11 cellular contexts compared by ENCODE assay signal in genomic region chr6:88662163-88662580, GRCh38.
DNase-seq lines count a peak whose midpoint lies in the region; ATAC-seq, FAIRE-seq and TF ChIP-seq lines count a peak whose summit lies in the region.
"Had no signal": no experiment of that assay in that cellular context is flagged by ENCODE, and none has a peak within 500 bp of the region (broad histone marks: within the 10 kb centered on the region; RNA-seq: fewer than 3 reads in every experiment).

No MANE protein-coding gene starts in this region.

- H3K4me1 Mint-ChIP-seq in activated CD4-positive, alpha-beta T cell treated with anti-CD3 and anti-CD28 coated beads, Interleukin-2, amount 10 ng/mL, durations not matched to agents 24 days and 14 days = peaks cover 6% of the 10 kb centered on the region
- H3K4me1 Mint-ChIP-seq in mesothelial cell of epicardium = no peaks in the 10 kb centered on the region

- H3K36me3 ChIP-seq in OCI-LY3 (replicated peaks; ENCODE audit: low read depth, low read length) = peaks cover 18% of the 10 kb centered on the region
- no peaks in the 10 kb centered on the region for H3K36me3 ChIP-seq in kidney (ENCODE audit: control insufficient read depth in 1 of 2, insufficient read depth in 2 of 2, low read length in 2 of 2)

- H3K27ac ChIP-seq in OCI-LY3 (ENCODE audit: low read length) (peak overlapping the region; percentile 79), kidney (ENCODE audit: low read depth in 2 of 2, low read length in 2 of 2) (no peak overlapping the region)
- H3K27ac ChIP-seq: SK-N-MC had no signal

- ATAC-seq in GM19438 (IDR thresholded peaks at IDR 0.05; ENCODE audit: low read depth, unreplicated experiment) (peak; percentile 81), HG03097 (IDR thresholded peaks at IDR 0.05; ENCODE audit: low FRiP score, unreplicated experiment) (peak; percentile 49)

- intact Hi-C loops in kidney (cut with DNase I) = no loop called here
- intact Hi-C loops in activated CD4-positive, alpha-beta T cell treated with anti-CD3 and anti-CD28 coated beads, Interleukin-2, amount 10 ng/mL, durations not matched to agents 24 days and 14 days (cut with micrococcal nuclease) = no loop called here

- in situ Hi-C loops in ACHN (cut with HindIII; ENCODE audit: low pct_ligation_motif_present, low pct_unique_long_range_greater_than_20kb, low sequenced_read_pairs) = no loop called here

- peak; percentile 81 for DNase-seq in ACHN
- DNase-seq in kidney = no peak
- no peak for DNase-seq in activated CD4-positive, alpha-beta T cell treated with anti-CD3 and anti-CD28 coated beads, Interleukin-2, amount 10 ng/mL, durations not matched to agents 24 days and 14 days
- DNase-seq in HEK293T (ENCODE audit: extremely low spot score) = no peak
- DNase-seq in mesothelial cell of epicardium (ENCODE audit: low spot score in 2 of 2, unreplicated experiment in 2 of 2) = no peak
- DNase-seq: activated naive CD8-positive, alpha-beta T cell treated with anti-CD3 and anti-CD28 coated beads, Interleukin-2, amount 50 U/mL, for 24 hours; NCI-H2081 treated with DMSO at 0.1 percent for 48 hours had no signal

- H3K79me2 ChIP-seq in OCI-LY3 (ENCODE audit: low read length) = no peaks in the 10 kb centered on the region

- peaks cover 30% of the 10 kb centered on the region for H3K9me3 Mint-ChIP-seq in activated CD4-positive, alpha-beta T cell treated with anti-CD3 and anti-CD28 coated beads, Interleukin-2, amount 10 ng/mL, durations not matched to agents 24 days and 14 days
- H3K9me3 Mint-ChIP-seq in mesothelial cell of epicardium = peaks cover 57% of the 10 kb centered on the region

- no peak overlapping the region for H2AFZ ChIP-seq in OCI-LY3 (ENCODE audit: low read depth, low read length)

- H3K4me1 ChIP-seq in OCI-LY3 (ENCODE audit: low read length) (peaks cover 37% of the 10 kb centered on the region), kidney (ENCODE audit: control insufficient read depth in 1 of 2, insufficient read depth in 1 of 2, low read depth in 1 of 2, low read length in 2 of 2) (no peaks in the 10 kb centered on the region)

- H3K4me2 ChIP-seq in OCI-LY3 (ENCODE audit: low read length) = peak overlapping the region; percentile 89

- no peaks in the 10 kb centered on the region for H4K20me1 ChIP-seq in OCI-LY3 (ENCODE audit: insufficient read depth, low read length)

- peaks cover 9% of the 10 kb centered on the region for H3K9me3 ChIP-seq in OCI-LY3 (ENCODE audit: insufficient read depth, low read length)
- H3K9me3 ChIP-seq in kidney (ENCODE audit: control insufficient read depth in 1 of 2, low read length in 2 of 2) = peaks cover 2 to 14% of the 10 kb centered on the region in 2 donors

- no peak for FAIRE-seq in kidney (lab: Jason Lieb, UNC)

- H3K27me3 ChIP-seq in OCI-LY3 (ENCODE audit: low read depth, low read length) = no peaks in the 10 kb centered on the region

- H3K27ac Mint-ChIP-seq in activated CD4-positive, alpha-beta T cell treated with anti-CD3 and anti-CD28 coated beads, Interleukin-2, amount 10 ng/mL, durations not matched to agents 24 days and 14 days = no peak overlapping the region
- H3K27ac Mint-ChIP-seq in mesothelial cell of epicardium = no peak overlapping the region

- peaks cover 21% of the 10 kb centered on the region for H3K36me3 Mint-ChIP-seq in activated CD4-positive, alpha-beta T cell treated with anti-CD3 and anti-CD28 coated beads, Interleukin-2, amount 10 ng/mL, durations not matched to agents 24 days and 14 days (ENCODE audit: low read depth)
- H3K36me3 Mint-ChIP-seq in mesothelial cell of epicardium = peaks cover 67% of the 10 kb centered on the region

- H3K27me3 Mint-ChIP-seq in activated CD4-positive, alpha-beta T cell treated with anti-CD3 and anti-CD28 coated beads, Interleukin-2, amount 10 ng/mL, durations not matched to agents 24 days and 14 days = no peaks in the 10 kb centered on the region
- H3K27me3 Mint-ChIP-seq in mesothelial cell of epicardium (ENCODE audit: low read depth) = no peaks in the 10 kb centered on the region
- H3K27me3 Mint-ChIP-seq: activated naive CD8-positive, alpha-beta T cell treated with anti-CD3 and anti-CD28 coated beads, Interleukin-2, amount 50 U/mL, for 24 hours had no signal

- POLR2A ChIA-PET in HEK293T (lab: Yijun Ruan, JAX) = no interaction called here

- H3K4me3 Mint-ChIP-seq in activated CD4-positive, alpha-beta T cell treated with anti-CD3 and anti-CD28 coated beads, Interleukin-2, amount 10 ng/mL, durations not matched to agents 24 days and 14 days = no peak overlapping the region
- H3K4me3 Mint-ChIP-seq in mesothelial cell of epicardium = no peak overlapping the region

- H3K9ac ChIP-seq in OCI-LY3 (ENCODE audit: low read length) = peak overlapping the region; percentile 27; the same call in 1 of the 2 replicates
- H3K9ac ChIP-seq in kidney (ENCODE audit: low read length in 2 of 2) = no peak overlapping the region

- CTCF ChIA-PET in HEK293T (lab: Yijun Ruan, JAX) = no interaction called here

- TF ChIP-seq CTCF in OCI-LY3 (IDR thresholded peaks at IDR 0.05; ENCODE audit: low read depth, low read length) (no peak), kidney (IDR thresholded peaks at IDR 0.05; ENCODE audit: borderline replicate concordance, extremely low read depth, insufficient read depth) (no peak), mesothelial cell of epicardium (IDR thresholded peaks at IDR 0.05; ENCODE audit: unreplicated experiment) (no peak)

- H3K4me3 ChIP-seq in OCI-LY3 (ENCODE audit: low read length) = peak overlapping the region; percentile 76
- no peak overlapping the region for H3K4me3 ChIP-seq in kidney (ENCODE audit: low read length in 2 of 2)
- H3K4me3 ChIP-seq: SK-N-MC had no signal

TF ChIP-seq in HEK293T, 16 proteins besides CTCF, POLR2A, EP300 and RAD21:
- TF ChIP-seq PKNOX1 (IDR thresholded peaks at IDR 0.05) = no peak
- no peak for TF ChIP-seq ARNT (IDR thresholded peaks at IDR 0.05)
- TF ChIP-seq HDGF (IDR thresholded peaks at IDR 0.05; ENCODE audit: borderline replicate concordance) = no peak
- no peak for TF ChIP-seq L3MBTL2 (conservative IDR thresholded peaks at IDR 0.05)
- no peak for TF ChIP-seq FOXK2 (IDR thresholded peaks at IDR 0.05)
- TF ChIP-seq ELF4 (IDR thresholded peaks at IDR 0.05) = no peak
TF ChIP-seq in HEK293T: peak in this region for 0.
